12 cellular contexts compared by ENCODE assay signal in genomic region chr7:55177589-55178261, GRCh38.
DNase-seq lines count a peak whose midpoint lies in the region; ATAC-seq and TF ChIP-seq lines count a peak whose summit lies in the region.
"Had no signal": no experiment of that assay in that cellular context is flagged by ENCODE, and none has a peak within 500 bp of the region (broad histone marks: within the 10 kb centered on the region; RNA-seq: fewer than 3 reads in every experiment).

No MANE protein-coding gene starts in this region.

- TF ChIP-seq POLR2A in body of pancreas (IDR thresholded peaks at IDR 0.05) (no peak), prostate gland (IDR thresholded peaks at IDR 0.05) (no peak)

- H3K4me3 ChIP-seq in body of pancreas (no peak overlapping the region), left ventricle myocardium inferior (no peak overlapping the region), prostate gland (no peak overlapping the region), WERI-Rb-1 (ENCODE audit: low read depth, low read length) (no peak overlapping the region)

- H3K27ac ChIP-seq in body of pancreas (peak overlapping the region in 1 of 4 donors; percentile 53), left ventricle myocardium inferior (replicated peaks) (peak overlapping the region; percentile 68), prostate gland (peak overlapping the region; percentile 85 to 88), WERI-Rb-1 (no peak overlapping the region)
- H3K27ac ChIP-seq: KMS-11 had no signal

- H3K27me3 ChIP-seq in body of pancreas (no peaks in the 10 kb centered on the region), left ventricle myocardium inferior (ENCODE audit: low read depth) (no peaks in the 10 kb centered on the region), prostate gland (replicated peaks; ENCODE audit: insufficient read depth) (no peaks in the 10 kb centered on the region), WERI-Rb-1 (ENCODE audit: insufficient read depth, low read depth, severe bottlenecking) (no peaks in the 10 kb centered on the region)

- peak; percentile 23 for ATAC-seq in body of pancreas
- ATAC-seq in HG03097 (IDR thresholded peaks at IDR 0.05; ENCODE audit: low FRiP score, unreplicated experiment) = no peak
- no peak for ATAC-seq in HG02678 (IDR thresholded peaks at IDR 0.05; ENCODE audit: unreplicated experiment)

- WGBS in body of pancreas, 2 donors = 62 to 64% methylated on average over 17 to 18 of the region's 18 CpGs
- 15% methylated on average over 18 of the region's 18 CpGs for WGBS in prostate gland

- TF ChIP-seq CTCF in body of pancreas (IDR thresholded peaks at IDR 0.05) (no peak), left ventricle myocardium inferior (IDR thresholded peaks at IDR 0.05; ENCODE audit: borderline replicate concordance) (no peak), prostate gland (IDR thresholded peaks at IDR 0.05) (no peak), WERI-Rb-1 (IDR thresholded peaks at IDR 0.05; ENCODE audit: low read depth, low read length) (no peak)

- H3K4me1 ChIP-seq in body of pancreas = no peaks in the 10 kb centered on the region
- peaks cover 30% of the 10 kb centered on the region for H3K4me1 ChIP-seq in left ventricle myocardium inferior
- H3K4me1 ChIP-seq in prostate gland (replicated peaks) = peaks cover 31% of the 10 kb centered on the region

- H3K9me3 ChIP-seq in body of pancreas (no peaks in the 10 kb centered on the region), left ventricle myocardium inferior (replicated peaks) (no peaks in the 10 kb centered on the region), prostate gland (no peaks in the 10 kb centered on the region), WERI-Rb-1 (ENCODE audit: severe bottlenecking) (no peaks in the 10 kb centered on the region)

- H3K36me3 ChIP-seq in body of pancreas (replicated peaks in 1 of 2; ENCODE audit: insufficient read depth in 1 of 2, low read depth in 2 of 2) = peaks cover 0 to 18% of the 10 kb centered on the region in 2 donors
- H3K36me3 ChIP-seq in left ventricle myocardium inferior = peaks cover 45% of the 10 kb centered on the region
- H3K36me3 ChIP-seq in prostate gland = peaks cover 0 to 10% of the 10 kb centered on the region in 2 donors
- no peaks in the 10 kb centered on the region for H3K36me3 ChIP-seq in WERI-Rb-1

- intact Hi-C loops in body of pancreas (cut with DNase I) (no loop called here), left ventricle myocardium inferior (cut with micrococcal nuclease) (no loop called here), prostate gland (cut with DNase I) (loop anchor here (10.0 kb wide), 1 partner anchor 63 kb away; no protein-coding TSS in a partner anchor)

- peak; percentile 57 for DNase-seq in Ammon's horn (ENCODE audit: low spot score)
- DNase-seq in body of pancreas = peak in 1 of 4 donors; percentile 35
- peak; percentile 51 for DNase-seq in left ventricle myocardium inferior
- peak; percentile 89 for DNase-seq in prostate gland (ENCODE audit: low spot score)
- no peak for DNase-seq in WERI-Rb-1
- DNase-seq in activated effector memory CD4-positive, alpha-beta T cell treated with Interleukin-2 at 50 U/mL for 16 hours = no peak
- DNase-seq: activated naive CD4-positive, alpha-beta T cell; effector CD4-positive, alpha-beta T cell; NCI-H2171 had no signal

Comparison
In these comparisons a context has a peak if more than half of its experiments do, and no peak if none do; other contexts are left out.
1. DNase-seq: peak in Ammon's horn (single experiment), left ventricle myocardium inferior (single experiment) and prostate gland (single experiment); none in WERI-Rb-1 (single experiment) and activated effector memory CD4-positive, alpha-beta T cell treated with Interleukin-2 at 50 U/mL for 16 hours (single experiment).